In the genomic region with DNA sequence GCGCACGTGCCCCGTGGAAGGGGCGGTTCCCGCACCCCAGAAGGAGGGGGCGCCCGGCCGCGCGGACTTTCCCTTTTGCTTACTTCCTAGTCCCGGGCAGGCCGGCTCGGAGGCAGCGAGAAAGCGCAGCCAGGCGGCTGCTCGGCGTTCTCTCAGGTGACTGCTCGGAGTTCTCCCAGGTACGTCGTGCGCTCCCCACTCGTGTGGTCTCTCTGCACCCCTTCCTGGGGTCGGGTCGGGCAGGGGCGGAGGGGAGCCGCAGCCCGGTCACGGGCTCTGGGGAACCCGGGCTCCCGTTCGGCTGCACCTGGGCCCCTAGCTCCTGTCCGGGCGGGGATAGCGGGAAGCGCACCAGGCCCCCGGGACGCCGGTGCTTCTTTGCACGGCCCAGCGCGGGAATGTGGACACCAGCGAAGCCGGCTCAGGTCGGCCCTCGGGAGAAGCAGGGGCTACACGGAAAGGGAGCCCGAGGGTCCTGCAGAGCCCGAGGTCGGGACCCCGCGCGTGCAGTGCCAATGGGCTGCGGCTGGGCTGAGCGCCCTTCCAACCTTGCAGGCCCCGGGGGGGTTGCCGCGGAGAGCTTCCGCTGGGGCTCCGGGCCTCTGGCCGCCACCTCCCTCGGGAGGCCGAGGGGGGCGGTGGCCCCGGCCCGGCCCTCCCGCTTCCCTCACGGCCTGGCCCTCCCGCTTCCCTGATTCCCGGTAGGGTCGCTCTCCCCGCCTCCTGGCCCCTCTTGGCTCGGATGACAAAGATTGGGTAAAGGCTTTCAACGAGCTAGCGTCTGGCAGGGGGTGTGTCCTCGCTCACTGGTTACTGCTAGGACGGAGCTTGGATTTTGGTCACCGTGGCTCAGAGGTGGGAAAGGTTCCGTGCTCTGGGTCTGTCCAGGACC, we compare ENCODE assay signal across 8 cellular contexts. TPM values are rescaled to one million over a fixed set of nuclear protein-coding genes. Genes with fewer than 3 reads are reported as not detected.
DNase-seq lines count a peak whose midpoint lies in the region; ATAC-seq and TF ChIP-seq lines count a peak whose summit lies in the region.

A gene with protein sequence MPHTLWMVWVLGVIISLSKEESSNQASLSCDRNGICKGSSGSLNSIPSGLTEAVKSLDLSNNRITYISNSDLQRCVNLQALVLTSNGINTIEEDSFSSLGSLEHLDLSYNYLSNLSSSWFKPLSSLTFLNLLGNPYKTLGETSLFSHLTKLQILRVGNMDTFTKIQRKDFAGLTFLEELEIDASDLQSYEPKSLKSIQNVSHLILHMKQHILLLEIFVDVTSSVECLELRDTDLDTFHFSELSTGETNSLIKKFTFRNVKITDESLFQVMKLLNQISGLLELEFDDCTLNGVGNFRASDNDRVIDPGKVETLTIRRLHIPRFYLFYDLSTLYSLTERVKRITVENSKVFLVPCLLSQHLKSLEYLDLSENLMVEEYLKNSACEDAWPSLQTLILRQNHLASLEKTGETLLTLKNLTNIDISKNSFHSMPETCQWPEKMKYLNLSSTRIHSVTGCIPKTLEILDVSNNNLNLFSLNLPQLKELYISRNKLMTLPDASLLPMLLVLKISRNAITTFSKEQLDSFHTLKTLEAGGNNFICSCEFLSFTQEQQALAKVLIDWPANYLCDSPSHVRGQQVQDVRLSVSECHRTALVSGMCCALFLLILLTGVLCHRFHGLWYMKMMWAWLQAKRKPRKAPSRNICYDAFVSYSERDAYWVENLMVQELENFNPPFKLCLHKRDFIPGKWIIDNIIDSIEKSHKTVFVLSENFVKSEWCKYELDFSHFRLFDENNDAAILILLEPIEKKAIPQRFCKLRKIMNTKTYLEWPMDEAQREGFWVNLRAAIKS (plus strand): TSS at position 99 of the 892 bp plus-strand sequence. CDS start 18,628 bp downstream, outside the sequence.

- ATAC-seq in HG02973 (IDR thresholded peaks at IDR 0.05; ENCODE audit: unreplicated experiment), result peak; percentile 91
- ATAC-seq in activated naive CD4-positive, alpha-beta T cell treated with anti-CD3 and anti-CD28 coated beads, Interleukin-2, amount 50 U/mL, for 72 hours, result peak; percentile 90 to 92
- ATAC-seq in left ventricle myocardium superior, result peak; percentile 93
- ATAC-seq in aorta (ENCODE audit: low FRiP score), result peak; percentile 92

- 0% methylated on average over 58 to 79 of the region's 79 CpGs for WGBS in aorta, 2 donors

- H3K9me3 Mint-ChIP-seq in activated naive CD4-positive, alpha-beta T cell treated with anti-CD3 and anti-CD28 coated beads, Interleukin-2, amount 50 U/mL, for 72 hours, result peaks cover 0 to 19% of the 10 kb centered on the region in 2 donors

- peak within 1 kb of the TSS; percentile 31 to 65 for H3K4me3 ChIP-seq in aorta (ENCODE audit: low read length in 2 of 2)

- intact Hi-C loops in left ventricle myocardium superior (cut with micrococcal nuclease), result no loop called here
- intact Hi-C loops in aorta (cut with DNase I), result loop anchor here (5.0 kb wide), 1 partner anchor 37 kb away; no protein-coding TSS in a partner anchor

- H3K27me3 ChIP-seq in aorta (ENCODE audit: control insufficient read depth in 1 of 2, insufficient read depth in 2 of 2, low read length in 1 of 2), result no peaks in the 10 kb centered on the region

- CTCF ChIA-PET in RWPE1 (lab: Yijun Ruan, JAX), result interaction anchor here (1.1 kb wide), 2 partner anchors 49 to 50 kb away, joined by 3 read pairs; no protein-coding TSS in a partner anchor

- H3K36me3 ChIP-seq in aorta (ENCODE audit: control insufficient read depth in 1 of 2, insufficient read depth in 2 of 2, low read length in 1 of 2), result no peaks in the 10 kb centered on the region

- TF ChIP-seq CTCF in RWPE1 (conservative IDR thresholded peaks at IDR 0.05; ENCODE audit: low read depth), result no peak

- H3K27ac ChIP-seq in RWPE1, result peak within 1 kb of the TSS; percentile 15; the same call in 1 of the 2 replicates
- no peak within 1 kb of the TSS for H3K27ac ChIP-seq in aorta (ENCODE audit: low read depth in 1 of 2, low read length in 2 of 2)

- no peaks in the 10 kb centered on the region for H3K4me1 ChIP-seq in aorta (ENCODE audit: control insufficient read depth in 1 of 2, insufficient read depth in 2 of 2, low read length in 2 of 2)

- H3K36me3 Mint-ChIP-seq in activated naive CD4-positive, alpha-beta T cell treated with anti-CD3 and anti-CD28 coated beads, Interleukin-2, amount 50 U/mL, for 72 hours, result peaks cover 19 to 27% of the 10 kb centered on the region in 2 donors

- peak within 1 kb of the TSS in 1 of 2 donors; percentile 65 for H3K27ac Mint-ChIP-seq in activated naive CD4-positive, alpha-beta T cell treated with anti-CD3 and anti-CD28 coated beads, Interleukin-2, amount 50 U/mL, for 72 hours

- DNase-seq in NCI-H1417 (lab: John Stamatoyannopoulos, UW) (peak in 2 of 3 experiments; percentile 58 to 59), NCI-H1417 treated with DMSO at 0.1 percent for 48 hours (lab: John Stamatoyannopoulos, UW) (no peak), RWPE1 (ENCODE audit: low spot score) (peak; percentile 67), left ventricle myocardium superior (peak; percentile 81), renal cortical epithelial cell (ENCODE audit: low read depth) (peak; percentile 3), aorta (peak; percentile 91 to 92)
- DNase-seq in activated naive CD4-positive, alpha-beta T cell treated with anti-CD3 and anti-CD28 coated beads, Interleukin-2, amount 50 U/mL, for 72 hours (ENCODE audit: low spot score in 2 of 2), result peak; percentile 57 to 65

- H3K9me3 ChIP-seq in aorta (ENCODE audit: control insufficient read depth, low read length), result peaks cover 1% of the 10 kb centered on the region

- POLR2A ChIA-PET in RWPE1 (lab: Yijun Ruan, JAX; ENCODE audit: low non-redundant PET), result no interaction called here

RNA-seq across cellular contexts. Expression of the gene that starts here (rescaled TPM):
- 1 to 10 TPM; 1.1 to 1.6 TPM for total RNA-seq in activated naive CD4-positive, alpha-beta T cell treated with anti-CD3 and anti-CD28 coated beads, Interleukin-2, amount 50 U/mL, for 72 hours
- total RNA-seq in left ventricle myocardium superior (4.0 TPM), renal cortical epithelial cell (23.5 and 43.6 TPM in 2 replicates), aorta (10 to 100 TPM; 49.9 to 55.7 TPM)
- polyA plus RNA-seq in aorta, result 10 to 100 TPM in 1 of 2 donors, 1 to 10 TPM in 1; 6.1 to 12.8 TPM
